17 cellular contexts compared by ENCODE assay signal in genomic region chr22:25935266-25936058, GRCh38.
"Had no signal": no experiment of that assay in that cellular context is flagged by ENCODE, and none has a peak within 500 bp of the region (broad histone marks: within the 10 kb centered on the region; RNA-seq: fewer than 3 reads in every experiment).

No MANE protein-coding gene starts in this region.

- DNase-seq: activated naive CD8-positive, alpha-beta T cell treated with anti-CD3 and anti-CD28 coated beads, Interleukin-2, amount 10 ng/mL, durations not matched to agents 7 days and 5 days; activated T-cell treated with anti-CD3 and anti-CD28 coated beads, Interleukin-2, amount 50 U/mL, for 1 hour; amniotic stem cell; left cardiac atrium; nephron progenitor cell; posterior cingulate gyrus; retina; stimulated activated CD4-positive, alpha-beta T cell treated with anti-CD3 and anti-CD28 coated beads, Interleukin-4, amount 100 ng/mL, for 1 hour; stimulated activated naive CD4-positive, alpha-beta T cell; testis; trophoblast cell; WERI-Rb-1 had no signal

- H3K27me3 ChIP-seq: cardiac muscle cell, testis had no signal

- H3K4me3 Mint-ChIP-seq: activated naive CD8-positive, alpha-beta T cell treated with anti-CD3 and anti-CD28 coated beads, Interleukin-2, amount 10 ng/mL, durations not matched to agents 7 days and 5 days; memory B cell; nephron progenitor cell had no signal

- H3K9me3 ChIP-seq: testis had no signal

- H3K4me1 ChIP-seq: testis had no signal

- H3K36me3 Mint-ChIP-seq: activated naive CD8-positive, alpha-beta T cell treated with anti-CD3 and anti-CD28 coated beads, Interleukin-2, amount 10 ng/mL, durations not matched to agents 7 days and 5 days; memory B cell had no signal

- H3K36me3 ChIP-seq: WERI-Rb-1 had no signal

- H3K4me1 Mint-ChIP-seq: activated naive CD8-positive, alpha-beta T cell treated with anti-CD3 and anti-CD28 coated beads, Interleukin-2, amount 10 ng/mL, durations not matched to agents 7 days and 5 days; memory B cell had no signal

- H3K27ac ChIP-seq: cardiac muscle cell, testis, WERI-Rb-1 had no signal

- FAIRE-seq: endometrium, islet of Langerhans had no signal

- ATAC-seq: SK-N-SH treated with all-trans-retinoic acid at 6 μM for 48 hours had no signal

- H3K27ac Mint-ChIP-seq: activated naive CD8-positive, alpha-beta T cell treated with anti-CD3 and anti-CD28 coated beads, Interleukin-2, amount 10 ng/mL, durations not matched to agents 7 days and 5 days; memory B cell; nephron progenitor cell had no signal

- H3K4me3 ChIP-seq: cardiac muscle cell, testis had no signal
